13 cellular contexts compared by ENCODE assay signal in genomic region chr10:17787087-17787942, GRCh38. TPM values are rescaled to one million over a fixed set of nuclear protein-coding genes. Genes with fewer than 3 reads are reported as not detected.
A peak's percentile ranks its signal among the peaks of the same experiment; 100 is the strongest.
DNase-seq lines count a peak whose midpoint lies in the region; ATAC-seq and TF ChIP-seq lines count a peak whose summit lies in the region.
"Had no signal": no experiment of that assay in that cellular context is flagged by ENCODE, and none has a peak within 500 bp of the region (broad histone marks: within the 10 kb centered on the region; RNA-seq: fewer than 3 reads in every experiment).

No MANE protein-coding gene starts in this region.

- no peaks in the 10 kb centered on the region for H3K27me3 ChIP-seq in stomach

- no peak overlapping the region for H3K27ac Mint-ChIP-seq in activated T-helper 17 cell treated with anti-CD3 and anti-CD28 coated beads, Interleukin-2, amount 50 U/mL, for 72 hours

- H3K4me1 ChIP-seq in stomach = peaks cover 0 to 29% (median 12%) of the 10 kb centered on the region in 4 donors

- H3K27ac ChIP-seq in coronary artery = peak overlapping the region in 1 of 2 donors; percentile 55
- H3K27ac ChIP-seq in stomach = no peak overlapping the region

- no peak overlapping the region for H3K4me3 ChIP-seq in coronary artery
- H3K4me3 ChIP-seq in stomach = no peak overlapping the region

- no peak for TF ChIP-seq EP300 in stomach (IDR thresholded peaks at IDR 0.05)

- no peaks in the 10 kb centered on the region for H3K36me3 Mint-ChIP-seq in activated T-helper 17 cell treated with anti-CD3 and anti-CD28 coated beads, Interleukin-2, amount 50 U/mL, for 72 hours (ENCODE audit: low read depth)
- H3K36me3 Mint-ChIP-seq: naive B cell had no signal

- H3K4me3 Mint-ChIP-seq in activated T-helper 17 cell treated with anti-CD3 and anti-CD28 coated beads, Interleukin-2, amount 50 U/mL, for 72 hours = no peak overlapping the region

- DNase-seq in Daoy (ENCODE audit: low read depth) = peak; percentile 85
- peak; percentile 83 for DNase-seq in NCI-H446 treated with DMSO at 0.1 percent for 48 hours (lab: John Stamatoyannopoulos, UW)
- peak; percentile 36 for DNase-seq in epidermal melanocyte (ENCODE audit: insufficient read length, low spot score)
- peak; percentile 79 for DNase-seq in myocyte (ENCODE audit: low read depth)
- DNase-seq in coronary artery (ENCODE audit: low spot score) = no peak
- no peak for DNase-seq in stomach
- DNase-seq: Calu3; effector CD4-positive, alpha-beta T cell; naive B cell; SHP77 had no signal

- TF ChIP-seq CTCF in coronary artery (IDR thresholded peaks at IDR 0.05) (no peak), stomach (IDR thresholded peaks at IDR 0.05) (no peak)

- WGBS in stomach, 5 donors = 83 to 91% (median 89%) methylated on average over 13 of the region's 13 CpGs

- no peaks in the 10 kb centered on the region for H3K9me3 ChIP-seq in stomach

- no peaks in the 10 kb centered on the region for H3K36me3 ChIP-seq in stomach

- intact Hi-C loops in stomach (cut with DNase I; ENCODE audit: low total_unique reads) = no loop called here

- no peak for TF ChIP-seq POLR2A in stomach (IDR thresholded peaks at IDR 0.05)

- no peaks in the 10 kb centered on the region for H3K27me3 Mint-ChIP-seq in activated T-helper 17 cell treated with anti-CD3 and anti-CD28 coated beads, Interleukin-2, amount 50 U/mL, for 72 hours
- H3K27me3 Mint-ChIP-seq: naive B cell had no signal

- no peaks in the 10 kb centered on the region for H3K9me3 Mint-ChIP-seq in activated T-helper 17 cell treated with anti-CD3 and anti-CD28 coated beads, Interleukin-2, amount 50 U/mL, for 72 hours

- no peaks in the 10 kb centered on the region for H3K4me1 Mint-ChIP-seq in activated T-helper 17 cell treated with anti-CD3 and anti-CD28 coated beads, Interleukin-2, amount 50 U/mL, for 72 hours

- ATAC-seq in activated T-helper 17 cell treated with anti-CD3 and anti-CD28 coated beads, Interleukin-2, amount 50 U/mL, for 72 hours (replicated peaks) = no peak
- no peak for ATAC-seq in HG02885 (IDR thresholded peaks at IDR 0.05; ENCODE audit: poor library complexity, unreplicated experiment)

RNA-seq across cellular contexts. Expression of gene MRC1, which starts 21.8 kb away (rescaled TPM):
- not detected in 2 replicates for total RNA-seq in Daoy (2014; rRNA removed; shearing (Covaris generic))
- 0.05 TPM in 2 replicates for total RNA-seq in myocyte
- polyA plus RNA-seq in myocyte (2012) = 0.01 TPM
- total RNA-seq in activated T-helper 17 cell treated with anti-CD3 and anti-CD28 coated beads, Interleukin-2, amount 50 U/mL, for 72 hours = under 1 TPM in 1 of 2 donors, not detected in 1; 0.08 TPM
- 10 to 100 TPM in 3 of 5 donors, 1 to 10 TPM in 2; 4.9 to 50.3 (median 19.1) TPM for total RNA-seq in stomach
- polyA plus RNA-seq in stomach = 1 to 10 TPM; 1.9 to 7.9 (median 7.0) TPM
- total RNA-seq: HT-29 had no signal

RNA-seq across cellular contexts. Expression of gene TMEM236, which starts 35.3 kb away (rescaled TPM):
- 0.06 TPM in 1 of 2 replicates, not detected in the other for total RNA-seq in Daoy (2014; rRNA removed; shearing (Covaris generic))
- total RNA-seq in myocyte (0.13 and 0.31 TPM in 2 replicates), stomach (1 to 10 TPM in 4 of 5 donors, not detected in 1; 1.1 to 9.6 (median 3.1) TPM)
- 0.15 TPM for polyA plus RNA-seq in myocyte (2012)
- total RNA-seq in activated T-helper 17 cell treated with anti-CD3 and anti-CD28 coated beads, Interleukin-2, amount 50 U/mL, for 72 hours = under 1 TPM; 0.30 to 0.37 TPM
- under 1 TPM in 2 of 3 donors, not detected in 1; 0.08 to 0.19 TPM for polyA plus RNA-seq in stomach
- total RNA-seq: HT-29 had no signal

Comparison
In these comparisons a context has a peak if more than half of its experiments do, and no peak if none do; other contexts are left out.
1. DNase-seq: peak in Daoy (single experiment), NCI-H446 treated with DMSO at 0.1 percent for 48 hours (single experiment), epidermal melanocyte (single experiment) and myocyte (single experiment); none in coronary artery (single experiment) and stomach (single experiment).